In the genomic region with DNA sequence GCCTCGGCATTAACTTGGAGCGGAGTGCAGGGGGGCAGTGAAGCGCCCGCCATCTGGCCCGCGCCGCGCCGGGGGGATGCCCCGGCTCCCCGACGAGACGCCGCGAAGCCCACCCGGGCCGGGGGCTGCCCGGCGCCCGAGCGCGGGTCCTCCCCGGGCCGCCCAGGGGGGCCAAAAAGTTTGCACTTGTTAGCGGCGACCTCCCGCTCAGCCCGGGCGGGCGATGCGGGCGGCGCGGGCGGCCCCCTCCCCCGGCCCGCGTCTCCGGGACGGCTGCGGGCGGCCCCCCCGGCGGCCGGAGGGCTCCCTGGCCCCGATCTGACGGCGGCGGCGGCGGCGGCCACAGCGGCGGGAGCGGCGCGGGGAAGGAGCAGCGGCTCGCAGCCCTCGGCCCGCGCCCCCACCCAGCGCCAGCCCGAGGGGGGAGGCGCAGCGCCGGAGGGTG, we compare ENCODE assay signal across 7 cellular contexts. TPM values are rescaled to one million over a fixed set of nuclear protein-coding genes. Genes with fewer than 3 reads are reported as not detected.
DNase-seq lines count a peak whose midpoint lies in the region; ATAC-seq, FAIRE-seq and TF ChIP-seq lines count a peak whose summit lies in the region.

A gene with protein sequence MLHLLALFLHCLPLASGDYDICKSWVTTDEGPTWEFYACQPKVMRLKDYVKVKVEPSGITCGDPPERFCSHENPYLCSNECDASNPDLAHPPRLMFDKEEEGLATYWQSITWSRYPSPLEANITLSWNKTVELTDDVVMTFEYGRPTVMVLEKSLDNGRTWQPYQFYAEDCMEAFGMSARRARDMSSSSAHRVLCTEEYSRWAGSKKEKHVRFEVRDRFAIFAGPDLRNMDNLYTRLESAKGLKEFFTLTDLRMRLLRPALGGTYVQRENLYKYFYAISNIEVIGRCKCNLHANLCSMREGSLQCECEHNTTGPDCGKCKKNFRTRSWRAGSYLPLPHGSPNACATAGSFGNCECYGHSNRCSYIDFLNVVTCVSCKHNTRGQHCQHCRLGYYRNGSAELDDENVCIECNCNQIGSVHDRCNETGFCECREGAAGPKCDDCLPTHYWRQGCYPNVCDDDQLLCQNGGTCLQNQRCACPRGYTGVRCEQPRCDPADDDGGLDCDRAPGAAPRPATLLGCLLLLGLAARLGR (plus strand): TSS at position 316 of the 445 bp plus-strand sequence. CDS start 4,774 bp downstream, outside the sequence.

- DNase-seq in HL-60 (ENCODE audit: low read depth in 1 of 2, low spot score in 1 of 2) (no peak), keratinocyte (ENCODE audit: low read depth, low spot score) (no peak), SW480 (ENCODE audit: low spot score) (no peak)
- DNase-seq in activated naive CD8-positive, alpha-beta T cell treated with anti-CD3 and anti-CD28 coated beads for 36 hours, result no peak

- H4K20me1 ChIP-seq in keratinocyte (ENCODE audit: control insufficient read depth, extremely low read depth, insufficient read depth, low read length), result peaks cover 5% of the 10 kb centered on the region

- H3K27ac ChIP-seq in HL-60 (replicated peaks), result peak within 1 kb of the TSS; percentile 79
- no peak within 1 kb of the TSS for H3K27ac ChIP-seq in keratinocyte (ENCODE audit: control insufficient read depth, insufficient read depth, low read length)

- peaks cover 48% of the 10 kb centered on the region for H3K27me3 Mint-ChIP-seq in activated naive CD8-positive, alpha-beta T cell treated with anti-CD3 and anti-CD28 coated beads for 36 hours
- H3K27me3 Mint-ChIP-seq in stimulated activated naive CD8-positive, alpha-beta T cell treated with anti-CD3 and anti-CD28 coated beads, Interleukin-15, Interleukin-2, amounts not matched to agents 100 ng/mL and 50 ng/mL, for 24 hours, result peaks cover 38% of the 10 kb centered on the region

- peaks cover 1% of the 10 kb centered on the region for H3K36me3 Mint-ChIP-seq in activated naive CD8-positive, alpha-beta T cell treated with anti-CD3 and anti-CD28 coated beads for 36 hours
- no peaks in the 10 kb centered on the region for H3K36me3 Mint-ChIP-seq in stimulated activated naive CD8-positive, alpha-beta T cell treated with anti-CD3 and anti-CD28 coated beads, Interleukin-15, Interleukin-2, amounts not matched to agents 100 ng/mL and 50 ng/mL, for 24 hours (ENCODE audit: low read depth)

- H2AFZ ChIP-seq in keratinocyte (ENCODE audit: control insufficient read depth, low read length), result peak within 1 kb of the TSS; percentile 66

- H3K9ac ChIP-seq in keratinocyte (ENCODE audit: control insufficient read depth, extremely low read depth, insufficient read depth, low read length), result peak within 1 kb of the TSS; percentile 28

- FAIRE-seq in keratinocyte (lab: Jason Lieb, UNC), result no peak

- no peak within 1 kb of the TSS for H3K27ac Mint-ChIP-seq in activated naive CD8-positive, alpha-beta T cell treated with anti-CD3 and anti-CD28 coated beads for 36 hours
- peak within 1 kb of the TSS; percentile 80 for H3K27ac Mint-ChIP-seq in stimulated activated naive CD8-positive, alpha-beta T cell treated with anti-CD3 and anti-CD28 coated beads, Interleukin-15, Interleukin-2, amounts not matched to agents 100 ng/mL and 50 ng/mL, for 24 hours

- peak within 1 kb of the TSS; percentile 82 for H3K4me2 ChIP-seq in keratinocyte (ENCODE audit: control insufficient read depth, extremely low read depth, insufficient read depth, low read depth, low read length)

- no peaks in the 10 kb centered on the region for H3K9me3 ChIP-seq in keratinocyte (ENCODE audit: control insufficient read depth, low read depth, low read length)

- H3K4me1 Mint-ChIP-seq in activated naive CD8-positive, alpha-beta T cell treated with anti-CD3 and anti-CD28 coated beads for 36 hours, result peaks cover 8% of the 10 kb centered on the region
- H3K4me1 Mint-ChIP-seq in stimulated activated naive CD8-positive, alpha-beta T cell treated with anti-CD3 and anti-CD28 coated beads, Interleukin-15, Interleukin-2, amounts not matched to agents 100 ng/mL and 50 ng/mL, for 24 hours (ENCODE audit: low read depth), result peaks cover 9% of the 10 kb centered on the region

- TF ChIP-seq CTCF in HL-60 (IDR thresholded peaks at IDR 0.05; ENCODE audit: insufficient read depth, low read length) (no peak), keratinocyte (optimal IDR thresholded peaks at IDR 0.05 in 1 of 3, IDR thresholded peaks at IDR 0.05 in 1 of 3, conservative IDR thresholded peaks at IDR 0.05 in 1 of 3; ENCODE audit: extremely low read depth in 1 of 3, insufficient read depth in 2 of 3, low read length in 3 of 3) (no peak)

- no peaks in the 10 kb centered on the region for H3K9me3 Mint-ChIP-seq in activated naive CD8-positive, alpha-beta T cell treated with anti-CD3 and anti-CD28 coated beads for 36 hours
- no peaks in the 10 kb centered on the region for H3K9me3 Mint-ChIP-seq in stimulated activated naive CD8-positive, alpha-beta T cell treated with anti-CD3 and anti-CD28 coated beads, Interleukin-15, Interleukin-2, amounts not matched to agents 100 ng/mL and 50 ng/mL, for 24 hours

- H3K27me3 ChIP-seq in HL-60 (ENCODE audit: insufficient read depth, poor library complexity, severe bottlenecking), result no peaks in the 10 kb centered on the region
- H3K27me3 ChIP-seq in keratinocyte (ENCODE audit: control insufficient read depth, extremely low read depth, insufficient read depth, low read length), result peaks cover 91% of the 10 kb centered on the region

- peak within 1 kb of the TSS; percentile 89 for H3K4me3 Mint-ChIP-seq in activated naive CD8-positive, alpha-beta T cell treated with anti-CD3 and anti-CD28 coated beads for 36 hours
- H3K4me3 Mint-ChIP-seq in stimulated activated naive CD8-positive, alpha-beta T cell treated with anti-CD3 and anti-CD28 coated beads, Interleukin-15, Interleukin-2, amounts not matched to agents 100 ng/mL and 50 ng/mL, for 24 hours, result peak within 1 kb of the TSS; percentile 89

- no peaks in the 10 kb centered on the region for H3K79me2 ChIP-seq in keratinocyte (ENCODE audit: control insufficient read depth, insufficient read depth, low read length)

- peaks cover 3% of the 10 kb centered on the region for H3K4me1 ChIP-seq in keratinocyte (ENCODE audit: control insufficient read depth, extremely low read depth, insufficient read depth, low read length)

- H3K4me3 ChIP-seq in HL-60 (replicated peaks; ENCODE audit: insufficient read depth, low read length), result peak within 1 kb of the TSS; percentile 75
- H3K4me3 ChIP-seq in keratinocyte (ENCODE audit: control insufficient read depth in 2 of 3, extremely low read depth in 1 of 3, insufficient read depth in 2 of 3, low read depth in 1 of 3, low read length in 3 of 3), result peak within 1 kb of the TSS; percentile 51 to 75 (median 65)

- ATAC-seq in HG02759 (IDR thresholded peaks at IDR 0.05; ENCODE audit: unreplicated experiment) (no peak), HG03108 (IDR thresholded peaks at IDR 0.05; ENCODE audit: unreplicated experiment) (no peak)

- no peaks in the 10 kb centered on the region for H3K36me3 ChIP-seq in keratinocyte (ENCODE audit: control insufficient read depth in 2 of 2, extremely low read depth in 1 of 2, insufficient read depth in 2 of 2, low read length in 2 of 2)

- dilution Hi-C loops in keratinocyte (cut with MboI; ENCODE audit: extremely low pct_ligation_motif_present, low sequenced_read_pairs), result loop anchor here (25.0 kb wide), 1 partner anchor 349 kb away; no protein-coding TSS in a partner anchor

- no peaks in the 10 kb centered on the region for H3K9me1 ChIP-seq in keratinocyte (ENCODE audit: control insufficient read depth, extremely low read depth, insufficient read depth, low read length)

RNA-seq across cellular contexts. Expression of the gene that starts here (rescaled TPM):
- 1 to 10 TPM; 1.2 to 1.6 TPM for total RNA-seq in activated naive CD8-positive, alpha-beta T cell treated with anti-CD3 and anti-CD28 coated beads for 36 hours
- polyA plus RNA-seq in keratinocyte, result 0.05 to 0.17 TPM (median 0.06 TPM) in 3 replicates
- polyA plus RNA-seq in keratinocyte (2011; ENCODE audit: low read depth), result not detected
- polyA plus RNA-seq in keratinocyte (2011; cell fraction: cytosol; rRNA removed), result 0.09 and 0.53 TPM in 2 replicates
- polyA plus RNA-seq in keratinocyte (2011; cell fraction: nucleus; rRNA removed), result 0.41 and 0.64 TPM in 2 replicates
- polyA plus RNA-seq in keratinocyte (2012; ENCODE audit: low replicate concordance), result 0.05 and 0.13 TPM in 2 replicates
- polyA minus RNA-seq in keratinocyte, result 0.07 to 0.16 TPM (median 0.10 TPM) in 3 replicates
- polyA minus RNA-seq in keratinocyte (2011; cell fraction: cytosol; rRNA and poly(A)+ RNA removed), result not detected
- 0.31 and 0.32 TPM in 2 replicates for polyA minus RNA-seq in keratinocyte (2011; cell fraction: nucleus; rRNA and poly(A)+ RNA removed)
